ENCODE assay signal across 15 cellular contexts in genomic region chr13:33281951-33282595, GRCh38. TPM values are rescaled to one million over a fixed set of nuclear protein-coding genes. Genes with fewer than 3 reads are reported as not detected.
DNase-seq lines count a peak whose midpoint lies in the region; ATAC-seq and TF ChIP-seq lines count a peak whose summit lies in the region.
"Had no signal": no experiment of that assay in that cellular context is flagged by ENCODE, and none has a peak within 500 bp of the region (broad histone marks: within the 10 kb centered on the region; RNA-seq: fewer than 3 reads in every experiment).

No MANE protein-coding gene starts in this region.

- H3K4me3 ChIP-seq in breast epithelium (peak overlapping the region in 1 of 3 donors; percentile 34), mammary epithelial cell (replicated peaks in 1 of 3; ENCODE audit: insufficient read depth in 1 of 3, low read depth in 2 of 3, low read length in 3 of 3) (no peak overlapping the region), aorta (ENCODE audit: low read length in 2 of 2) (no peak overlapping the region), BE2C (ENCODE audit: low read depth, low read length) (no peak overlapping the region)
- H3K4me3 ChIP-seq: ovary had no signal

- in situ Hi-C loops in mammary epithelial cell (cut with MboI; ENCODE audit: low sequenced_read_pairs in 2 of 2): no loop called here

- CTCF ChIA-PET in MCF 10A (lab: Yijun Ruan, JAX) (interaction anchor here (0.7 to 1.3 kb wide), 5 partner anchors 9 to 261 kb away, joined by 3 to 4 read pairs (median 3); no protein-coding TSS in a partner anchor), mammary epithelial cell (lab: Charles Lee; ENCODE audit: low non-redundant PET) (no interaction called here)

- H4K20me1 ChIP-seq in mammary epithelial cell (ENCODE audit: insufficient read depth, low read length): no peaks in the 10 kb centered on the region

- H3K36me3 Mint-ChIP-seq in MCF 10A (ENCODE audit: insufficient read depth, unreplicated experiment): peaks cover 31% of the 10 kb centered on the region

- POLR2A ChIA-PET in MCF 10A (lab: Yijun Ruan, JAX): interaction anchor here (0.7 to 5.8 kb wide), 14 partner anchors 17 to 743 kb away, joined by 3 to 192 read pairs (median 4); partner anchors contain the start of gene N4BP2L2

- no peaks in the 10 kb centered on the region for H3K9me3 ChIP-seq in breast epithelium
- H3K9me3 ChIP-seq in mammary epithelial cell (replicated peaks; ENCODE audit: insufficient read depth, low read length): no peaks in the 10 kb centered on the region
- H3K9me3 ChIP-seq in aorta (ENCODE audit: control insufficient read depth, low read length): no peaks in the 10 kb centered on the region
- H3K9me3 ChIP-seq in BE2C: no peaks in the 10 kb centered on the region
- H3K9me3 ChIP-seq: ovary had no signal

- peak overlapping the region in 1 of 2 donors; percentile 49 for H3K27ac ChIP-seq in breast epithelium
- H3K27ac ChIP-seq in mammary epithelial cell (ENCODE audit: insufficient read depth, low read depth, low read length): peak overlapping the region; percentile 99
- peak overlapping the region; percentile 76 for H3K27ac ChIP-seq in layer of hippocampus (ENCODE audit: low read depth, low read length)
- peak overlapping the region; percentile 67 for H3K27ac ChIP-seq in temporal lobe (ENCODE audit: low read depth, low read length)
- H3K27ac ChIP-seq in aorta (ENCODE audit: low read depth in 1 of 2, low read length in 2 of 2): no peak overlapping the region
- H3K27ac ChIP-seq: 22Rv1, ovary had no signal

- peak overlapping the region; percentile 91 for H3K4me3 Mint-ChIP-seq in MCF 10A (ENCODE audit: unreplicated experiment)
- H3K4me3 Mint-ChIP-seq: H9 had no signal

- H3K4me1 ChIP-seq in breast epithelium: peaks cover 3 to 18% of the 10 kb centered on the region in 2 donors
- peaks cover 57% of the 10 kb centered on the region for H3K4me1 ChIP-seq in mammary epithelial cell (ENCODE audit: insufficient read depth, low read length)
- peaks cover 2 to 12% of the 10 kb centered on the region in 2 donors for H3K4me1 ChIP-seq in aorta (ENCODE audit: control insufficient read depth in 1 of 2, insufficient read depth in 2 of 2, low read length in 2 of 2)
- no peaks in the 10 kb centered on the region for H3K4me1 ChIP-seq in BE2C

- no peak overlapping the region for H2AFZ ChIP-seq in mammary epithelial cell (ENCODE audit: low read depth, low read length)

- peak overlapping the region; percentile 95 for H3K27ac Mint-ChIP-seq in MCF 10A (ENCODE audit: low read depth, unreplicated experiment)
- H3K27ac Mint-ChIP-seq: H9 had no signal

- intact Hi-C loops in MCF 10A (cut with micrococcal nuclease) (loop anchor here (1.0 kb wide), 1 partner anchor 46 kb away; no protein-coding TSS in a partner anchor), breast epithelium (cut with DNase I; ENCODE audit: low total_unique reads) (no loop called here), mammary epithelial cell (cut with micrococcal nuclease) (loop anchor here (1.0 to 10.0 kb wide), 3 partner anchors 20 to 443 kb away; no protein-coding TSS in a partner anchor), aorta (cut with DNase I) (loop anchor here in 1 of 2 donors (5.0 to 10.0 kb wide), 4 partner anchors 73 to 250 kb away; no protein-coding TSS in a partner anchor)

- H3K9ac ChIP-seq in mammary epithelial cell (ENCODE audit: insufficient read depth, low read length): peak overlapping the region; percentile 53

- peak overlapping the region; percentile 75 for H3K4me2 ChIP-seq in mammary epithelial cell (ENCODE audit: insufficient read depth, low read depth, low read length)

- no peak for ATAC-seq in aorta (ENCODE audit: low FRiP score)
- no peak for ATAC-seq in GM21529 (IDR thresholded peaks at IDR 0.05; ENCODE audit: unreplicated experiment)

- dilution Hi-C loops in mammary epithelial cell (cut with HindIII; ENCODE audit: low sequenced_read_pairs): no loop called here

- TF ChIP-seq CTCF in MCF 10A (IDR thresholded peaks at IDR 0.05; ENCODE audit: unreplicated experiment) (no peak), breast epithelium (IDR thresholded peaks at IDR 0.05) (no peak), mammary epithelial cell (conservative IDR thresholded peaks at IDR 0.05 in 1 of 2, IDR thresholded peaks at IDR 0.05 in 1 of 2; ENCODE audit: extremely low read depth in 1 of 2, insufficient read depth in 1 of 2, low read depth in 1 of 2, low read length in 2 of 2) (no peak), BE2C (IDR thresholded peaks at IDR 0.05; ENCODE audit: low read depth, low read length) (no peak)

- peaks cover 68% of the 10 kb centered on the region for H3K79me2 ChIP-seq in mammary epithelial cell (ENCODE audit: insufficient read depth, low read length)

- DNase-seq in MCF 10A (ENCODE audit: unreplicated experiment) (peak; percentile 45), breast epithelium (ENCODE audit: low spot score in 2 of 2) (no peak), mammary epithelial cell (peak; percentile 88), aorta (no peak), BE2C (no peak)
- DNase-seq: activated T-cell treated with anti-CD3 and anti-CD28 coated beads for 4 hours, cerebellar nuclear complex, GDM1, H9, NCI-H1105, ovary had no signal

- H3K9me3 Mint-ChIP-seq in MCF 10A (ENCODE audit: unreplicated experiment): no peaks in the 10 kb centered on the region
- H3K9me3 Mint-ChIP-seq: H9 had no signal

- H3K36me3 ChIP-seq in breast epithelium (no peaks in the 10 kb centered on the region), mammary epithelial cell (ENCODE audit: insufficient read depth, low read length) (no peaks in the 10 kb centered on the region), aorta (ENCODE audit: control insufficient read depth in 1 of 2, insufficient read depth in 2 of 2, low read length in 1 of 2) (no peaks in the 10 kb centered on the region), BE2C (no peaks in the 10 kb centered on the region)
- H3K36me3 ChIP-seq: ovary had no signal

- WGBS in mammary epithelial cell (ENCODE audit: low coverage, missing lambda C conversion rate): 44% methylated on average over 2 of the region's 2 CpGs
- 86 to 91% methylated on average over 2 of the region's 2 CpGs for WGBS in aorta, 2 donors

- no TSS peak for BruUV-seq in MCF 10A (replicated peaks; lab: Mats Ljungman, UMichigan)
- no TSS peak for BruUV-seq in mammary epithelial cell (replicated peaks; lab: Mats Ljungman, UMichigan)

- H3K27me3 ChIP-seq in breast epithelium (no peaks in the 10 kb centered on the region), mammary epithelial cell (ENCODE audit: insufficient read depth, low read length) (no peaks in the 10 kb centered on the region), layer of hippocampus (ENCODE audit: control insufficient read depth, insufficient read depth, low read length) (no peaks in the 10 kb centered on the region), aorta (ENCODE audit: control insufficient read depth in 1 of 2, insufficient read depth in 2 of 2, low read length in 1 of 2) (no peaks in the 10 kb centered on the region), BE2C (no peaks in the 10 kb centered on the region)
- H3K27me3 ChIP-seq: ovary had no signal

- no peak for TF ChIP-seq POLR2A in breast epithelium (IDR thresholded peaks at IDR 0.05)

- no peaks in the 10 kb centered on the region for H3K27me3 Mint-ChIP-seq in MCF 10A (ENCODE audit: insufficient read depth, unreplicated experiment)

- H3K4me1 Mint-ChIP-seq in MCF 10A (ENCODE audit: insufficient read depth, unreplicated experiment): peaks cover 64% of the 10 kb centered on the region

RNA-seq across cellular contexts. Expression of gene STARD13, which starts 3.5 kb away (rescaled TPM):
- total RNA-seq in MCF 10A (2022) (26.3 and 31.9 TPM in 2 replicates), breast epithelium (10 to 100 TPM; 42.4 to 62.3 (median 58.7) TPM), mammary epithelial cell (10 to 100 TPM; 10.8 to 15.5 TPM), temporal lobe (7.1 TPM), aorta (10 to 100 TPM; 62.4 to 85.5 TPM)
- polyA plus RNA-seq in mammary epithelial cell (3.8 TPM), aorta (10 to 100 TPM; 15.0 to 17.2 TPM)
- 21.7 TPM for polyA minus RNA-seq in mammary epithelial cell
- 12.0 TPM for polyA plus RNA-seq in BE2C (2012; ENCODE audit: insufficient read depth, insufficient read length, low read depth)

Comparison
In these comparisons a context has a peak if more than half of its experiments do, and no peak if none do; other contexts are left out.
1. DNase-seq: peak in MCF 10A (single experiment) and mammary epithelial cell (single experiment); none in breast epithelium (0 of 2), aorta (0 of 2) and BE2C (single experiment).
2. H3K27ac ChIP-seq: peak in mammary epithelial cell (single experiment), layer of hippocampus (single experiment) and temporal lobe (single experiment); none in aorta (0 of 2).